In genomic region chr11:45578286-45578685, GRCh38 we compare ENCODE assay signal across 16 cellular contexts.
"Had no signal": no experiment of that assay in that cellular context is flagged by ENCODE, and none has a peak within 500 bp of the region (broad histone marks: within the 10 kb centered on the region; RNA-seq: fewer than 3 reads in every experiment).

No MANE protein-coding gene starts in this region.

- H3K9me3 ChIP-seq: breast epithelium, psoas muscle, tibial nerve had no signal

- H3K36me3 Mint-ChIP-seq: activated naive CD8-positive, alpha-beta T cell treated with anti-CD3 and anti-CD28 coated beads for 36 hours; natural killer cell treated with Interleukin-12 subunit alpha and Interleukin-12 subunit beta and Interleukin-15 and Interleukin-18, amount 100 ng/mL, for 72 hours; stimulated activated naive B cell treated with anti-CD40 and anti-IgM and Interleukin-4, amounts not matched to agents 10 μg/mL and 1 μg/mL and 100 μg/mL, for 72 hours had no signal

- DNase-seq: activated CD4-positive, alpha-beta memory T cell treated with anti-CD3 and anti-CD28 coated beads, Interleukin-2, amount 10 ng/mL, durations not matched to agents 7 days and 5 days; activated CD4-positive, alpha-beta T cell treated with anti-CD3 and anti-CD28 coated beads for 36 hours; activated gamma-delta T cell treated with Interleukin-2 at 50 U/mL for 16 hours; activated naive CD8-positive, alpha-beta T cell treated with anti-CD3 and anti-CD28 coated beads for 36 hours; activated T-cell treated with anti-CD3 and anti-CD28 coated beads, Interleukin-2, amount 50 U/mL, for 72 hours; dermis blood vessel endothelial cell; left colon; occipital lobe; psoas muscle; stimulated activated CD4-positive, alpha-beta T cell treated with anti-CD3 and anti-CD28 coated beads, Interleukin-2, amount 100 ng/mL, for 24 hours; stimulated activated naive B cell treated with anti-CD40 and anti-IgM and Interleukin-4, amounts not matched to agents 10 μg/mL and 1 μg/mL and 100 μg/mL, for 72 hours had no signal

- H3K4me1 ChIP-seq: breast epithelium, psoas muscle, tibial nerve had no signal

- H3K27ac Mint-ChIP-seq: activated CD4-positive, alpha-beta memory T cell treated with anti-CD3 and anti-CD28 coated beads, Interleukin-2, amount 10 ng/mL, durations not matched to agents 7 days and 5 days; activated CD4-positive, alpha-beta T cell treated with anti-CD3 and anti-CD28 coated beads for 36 hours; activated naive CD8-positive, alpha-beta T cell treated with anti-CD3 and anti-CD28 coated beads for 36 hours; activated T-cell treated with anti-CD3 and anti-CD28 coated beads, Interleukin-2, amount 50 U/mL, for 72 hours; natural killer cell treated with Interleukin-12 subunit alpha and Interleukin-12 subunit beta and Interleukin-15 and Interleukin-18, amount 100 ng/mL, for 72 hours; stimulated activated naive B cell treated with anti-CD40 and anti-IgM and Interleukin-4, amounts not matched to agents 10 μg/mL and 1 μg/mL and 100 μg/mL, for 72 hours had no signal

- H3K9me3 Mint-ChIP-seq: activated CD4-positive, alpha-beta memory T cell treated with anti-CD3 and anti-CD28 coated beads, Interleukin-2, amount 10 ng/mL, durations not matched to agents 7 days and 5 days; activated naive CD8-positive, alpha-beta T cell treated with anti-CD3 and anti-CD28 coated beads for 36 hours; activated T-cell treated with anti-CD3 and anti-CD28 coated beads, Interleukin-2, amount 50 U/mL, for 72 hours; natural killer cell treated with Interleukin-12 subunit alpha and Interleukin-12 subunit beta and Interleukin-15 and Interleukin-18, amount 100 ng/mL, for 72 hours; stimulated activated naive B cell treated with anti-CD40 and anti-IgM and Interleukin-4, amounts not matched to agents 10 μg/mL and 1 μg/mL and 100 μg/mL, for 72 hours had no signal

- H3K36me3 ChIP-seq: breast epithelium, tibial nerve had no signal

- H3K27ac ChIP-seq: breast epithelium, psoas muscle, tibial nerve, VCaP had no signal

- H3K4me1 Mint-ChIP-seq: activated CD4-positive, alpha-beta memory T cell treated with anti-CD3 and anti-CD28 coated beads, Interleukin-2, amount 10 ng/mL, durations not matched to agents 7 days and 5 days; activated CD4-positive, alpha-beta T cell treated with anti-CD3 and anti-CD28 coated beads for 36 hours; activated naive CD8-positive, alpha-beta T cell treated with anti-CD3 and anti-CD28 coated beads for 36 hours; stimulated activated naive B cell treated with anti-CD40 and anti-IgM and Interleukin-4, amounts not matched to agents 10 μg/mL and 1 μg/mL and 100 μg/mL, for 72 hours had no signal

- ATAC-seq: activated CD4-positive, alpha-beta T cell treated with anti-CD3 and anti-CD28 coated beads for 36 hours; activated T-cell treated with anti-CD3 and anti-CD28 coated beads, Interleukin-2, amount 50 U/mL, for 72 hours; left colon; natural killer cell treated with Interleukin-12 subunit alpha and Interleukin-12 subunit beta and Interleukin-15 and Interleukin-18, amount 100 ng/mL, for 72 hours; psoas muscle; sciatic nerve; stimulated activated naive B cell treated with anti-CD40 and anti-IgM and Interleukin-4, amounts not matched to agents 10 μg/mL and 1 μg/mL and 100 μg/mL, for 72 hours had no signal

- H3K4me3 ChIP-seq: breast epithelium, psoas muscle, tibial nerve had no signal

- H3K4me3 Mint-ChIP-seq: activated CD4-positive, alpha-beta memory T cell treated with anti-CD3 and anti-CD28 coated beads, Interleukin-2, amount 10 ng/mL, durations not matched to agents 7 days and 5 days; activated CD4-positive, alpha-beta T cell treated with anti-CD3 and anti-CD28 coated beads for 36 hours; activated naive CD8-positive, alpha-beta T cell treated with anti-CD3 and anti-CD28 coated beads for 36 hours; activated T-cell treated with anti-CD3 and anti-CD28 coated beads, Interleukin-2, amount 50 U/mL, for 72 hours; natural killer cell treated with Interleukin-12 subunit alpha and Interleukin-12 subunit beta and Interleukin-15 and Interleukin-18, amount 100 ng/mL, for 72 hours; stimulated activated naive B cell treated with anti-CD40 and anti-IgM and Interleukin-4, amounts not matched to agents 10 μg/mL and 1 μg/mL and 100 μg/mL, for 72 hours had no signal
